7 cellular contexts compared by ENCODE assay signal in genomic region chr1:145995964-145996432, GRCh38. TPM values are rescaled to one million over a fixed set of nuclear protein-coding genes. Genes with fewer than 3 reads are reported as not detected.
DNase-seq lines count a peak whose midpoint lies in the region; ATAC-seq lines count a peak whose summit lies in the region.
"Had no signal": no experiment of that assay in that cellular context is flagged by ENCODE, and none has a peak within 500 bp of the region (broad histone marks: within the 10 kb centered on the region; RNA-seq: fewer than 3 reads in every experiment).

No MANE protein-coding gene starts in this region.

- no peaks in the 10 kb centered on the region for H3K9me3 ChIP-seq in endocrine pancreas (ENCODE audit: control insufficient read depth, low read length)

- peak overlapping the region; percentile 73 for H3K9ac ChIP-seq in endocrine pancreas (ENCODE audit: control insufficient read depth, insufficient read depth, low read length)

- H3K27ac Mint-ChIP-seq in activated CD8-positive, alpha-beta memory T cell treated with anti-CD3 and anti-CD28 coated beads, Interleukin-2, amount 10 ng/mL, durations not matched to agents 7 days and 5 days: peak overlapping the region; percentile 94
- peak overlapping the region; percentile 97 for H3K27ac Mint-ChIP-seq in stimulated activated effector memory CD8-positive, alpha-beta T cell treated with anti-CD3 and anti-CD28 coated beads, Interleukin-12 subunit alpha, Interleukin-12 subunit beta, amount 100 ng/mL, for 72 hours

- H3K4me3 ChIP-seq in endocrine pancreas (ENCODE audit: control insufficient read depth, insufficient read depth, low read length): peak overlapping the region; percentile 97

- no peaks in the 10 kb centered on the region for H3K36me3 ChIP-seq in endocrine pancreas (ENCODE audit: control insufficient read depth, insufficient read depth, low read length)

- no peak for ATAC-seq in activated CD8-positive, alpha-beta memory T cell treated with anti-CD3 and anti-CD28 coated beads, Interleukin-2, amount 10 ng/mL, durations not matched to agents 7 days and 5 days
- no peak for ATAC-seq in stimulated activated effector memory CD8-positive, alpha-beta T cell treated with anti-CD3 and anti-CD28 coated beads, Interleukin-12 subunit alpha, Interleukin-12 subunit beta, amount 100 ng/mL, for 72 hours

- H3K9me3 Mint-ChIP-seq in activated CD8-positive, alpha-beta memory T cell treated with anti-CD3 and anti-CD28 coated beads, Interleukin-2, amount 10 ng/mL, durations not matched to agents 7 days and 5 days (ENCODE audit: low read depth): no peaks in the 10 kb centered on the region
- no peaks in the 10 kb centered on the region for H3K9me3 Mint-ChIP-seq in stimulated activated effector memory CD8-positive, alpha-beta T cell treated with anti-CD3 and anti-CD28 coated beads, Interleukin-12 subunit alpha, Interleukin-12 subunit beta, amount 100 ng/mL, for 72 hours

- peak overlapping the region; percentile 99 for H3K4me3 Mint-ChIP-seq in activated CD8-positive, alpha-beta memory T cell treated with anti-CD3 and anti-CD28 coated beads, Interleukin-2, amount 10 ng/mL, durations not matched to agents 7 days and 5 days
- peak overlapping the region; percentile 94 for H3K4me3 Mint-ChIP-seq in stimulated activated effector memory CD8-positive, alpha-beta T cell treated with anti-CD3 and anti-CD28 coated beads, Interleukin-12 subunit alpha, Interleukin-12 subunit beta, amount 100 ng/mL, for 72 hours

- CTCF ChIA-PET in activated CD8-positive, alpha-beta memory T cell treated with anti-CD3 and anti-CD28 coated beads, Interleukin-2, amount 10 ng/mL, durations not matched to agents 7 days and 5 days (lab: Charles Lee): interaction anchor here (0.7 to 13.2 kb wide), 7 partner anchors 11 to 150 kb away, joined by 3 to 160 read pairs (median 5); partner anchors contain the start of genes LIX1L and NUDT17

- no peak for DNase-seq in activated CD8-positive, alpha-beta memory T cell treated with anti-CD3 and anti-CD28 coated beads, Interleukin-2, amount 10 ng/mL, durations not matched to agents 7 days and 5 days
- DNase-seq in activated CD8-positive, alpha-beta memory T cell treated with anti-CD3 and anti-CD28 coated beads, Interleukin-2, amount 50 U/mL, for 48 hours: no peak
- no peak for DNase-seq in stimulated activated effector memory CD8-positive, alpha-beta T cell treated with anti-CD3 and anti-CD28 coated beads, Interleukin-12 subunit alpha, Interleukin-12 subunit beta, amount 100 ng/mL, for 72 hours (ENCODE audit: low spot score in 2 of 2)
- DNase-seq in germinal center (ENCODE audit: low spot score) (no peak), HCEC 1CT (no peak)

- H3K4me1 Mint-ChIP-seq in activated CD8-positive, alpha-beta memory T cell treated with anti-CD3 and anti-CD28 coated beads, Interleukin-2, amount 10 ng/mL, durations not matched to agents 7 days and 5 days: peaks cover 63% of the 10 kb centered on the region
- H3K4me1 Mint-ChIP-seq in stimulated activated effector memory CD8-positive, alpha-beta T cell treated with anti-CD3 and anti-CD28 coated beads, Interleukin-12 subunit alpha, Interleukin-12 subunit beta, amount 100 ng/mL, for 72 hours: peaks cover 79% of the 10 kb centered on the region

- peaks cover 24% of the 10 kb centered on the region for H3K4me1 ChIP-seq in endocrine pancreas (ENCODE audit: control insufficient read depth, insufficient read depth, low read length)

- H3K27me3 Mint-ChIP-seq in activated CD8-positive, alpha-beta memory T cell treated with anti-CD3 and anti-CD28 coated beads, Interleukin-2, amount 10 ng/mL, durations not matched to agents 7 days and 5 days: no peaks in the 10 kb centered on the region

- peaks cover 44% of the 10 kb centered on the region for H3K36me3 Mint-ChIP-seq in activated CD8-positive, alpha-beta memory T cell treated with anti-CD3 and anti-CD28 coated beads, Interleukin-2, amount 10 ng/mL, durations not matched to agents 7 days and 5 days
- peaks cover 66% of the 10 kb centered on the region for H3K36me3 Mint-ChIP-seq in stimulated activated effector memory CD8-positive, alpha-beta T cell treated with anti-CD3 and anti-CD28 coated beads, Interleukin-12 subunit alpha, Interleukin-12 subunit beta, amount 100 ng/mL, for 72 hours

- H3K27me3 ChIP-seq in endocrine pancreas (ENCODE audit: control insufficient read depth, insufficient read depth, low read length): no peaks in the 10 kb centered on the region

RNA-seq across cellular contexts. Expression of gene TXNIP, which starts 0.4 kb away (rescaled TPM):
- 100 to 1,000 TPM; 127 to 207 TPM for total RNA-seq in activated CD8-positive, alpha-beta memory T cell treated with anti-CD3 and anti-CD28 coated beads, Interleukin-2, amount 10 ng/mL, durations not matched to agents 7 days and 5 days

RNA-seq across cellular contexts. Expression of gene HJV, which starts 25.5 kb away (rescaled TPM):
- total RNA-seq in activated CD8-positive, alpha-beta memory T cell treated with anti-CD3 and anti-CD28 coated beads, Interleukin-2, amount 10 ng/mL, durations not matched to agents 7 days and 5 days: not detected
- total RNA-seq: pulmonary artery endothelial cell had no signal

RNA-seq across cellular contexts. Expression of gene POLR3GL, which starts 31.5 kb away (rescaled TPM):
- 10 to 100 TPM; 23.5 to 29.1 TPM for total RNA-seq in activated CD8-positive, alpha-beta memory T cell treated with anti-CD3 and anti-CD28 coated beads, Interleukin-2, amount 10 ng/mL, durations not matched to agents 7 days and 5 days

RNA-seq across cellular contexts. Expression of gene ANKRD34A, which starts 31.6 kb away (rescaled TPM):
- 1 to 10 TPM; 3.8 to 4.6 TPM for total RNA-seq in activated CD8-positive, alpha-beta memory T cell treated with anti-CD3 and anti-CD28 coated beads, Interleukin-2, amount 10 ng/mL, durations not matched to agents 7 days and 5 days

RNA-seq across cellular contexts. Expression of gene LIX1L, which starts 38.2 kb away (rescaled TPM):
- 10 to 100 TPM; 35.0 to 36.2 TPM for total RNA-seq in activated CD8-positive, alpha-beta memory T cell treated with anti-CD3 and anti-CD28 coated beads, Interleukin-2, amount 10 ng/mL, durations not matched to agents 7 days and 5 days
